In the genomic region with DNA sequence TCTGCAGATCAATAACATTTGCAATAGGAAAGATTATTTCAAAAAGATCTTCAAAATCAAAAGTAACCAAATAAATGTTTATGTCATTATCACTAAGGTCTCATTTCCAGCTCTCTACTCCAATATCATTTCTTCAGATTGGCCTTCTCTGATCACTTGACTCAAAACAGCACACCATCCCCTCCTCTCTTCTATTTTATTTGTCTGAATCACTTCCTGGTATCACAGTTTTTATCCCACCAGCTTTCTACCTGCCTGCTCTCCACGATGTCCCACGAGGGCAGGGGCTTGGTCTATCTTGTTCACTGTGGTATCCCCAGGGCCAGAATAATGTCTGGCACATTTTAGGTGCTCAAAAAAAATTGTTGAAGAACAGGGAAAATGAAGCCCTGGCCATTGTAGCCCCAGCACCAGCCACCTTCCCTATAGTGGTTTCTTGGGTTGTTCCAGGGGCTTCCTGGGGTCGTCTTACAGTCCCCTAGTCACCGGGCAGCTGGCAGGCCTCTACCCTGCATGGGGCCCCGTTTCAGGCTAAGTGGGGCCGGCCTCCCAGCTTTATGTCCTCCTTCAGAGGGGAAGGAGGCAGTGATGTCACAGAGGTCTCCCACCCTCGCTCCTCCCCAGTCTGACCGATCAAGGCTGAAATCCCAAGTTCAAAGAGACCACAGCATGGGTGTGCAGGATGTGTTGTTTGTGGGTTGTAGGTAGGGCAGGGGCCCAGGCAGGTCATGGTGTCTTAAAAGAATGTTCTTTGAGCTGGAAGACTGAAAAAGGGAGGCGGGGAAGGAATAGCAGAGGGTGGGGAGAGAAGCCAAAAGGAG, we compare ENCODE assay signal across 1 cellular context.
TF ChIP-seq lines count a peak whose summit lies in the region.

No MANE protein-coding gene starts in this region.

TF ChIP-seq in GM12878, 131 proteins besides CTCF, POLR2A, EP300 and RAD21:
- TF ChIP-seq RUNX3 (IDR thresholded peaks at IDR 0.05; ENCODE audit: low read length), result peak; percentile 30; the same call in 1 of the 2 replicates
- no peak for TF ChIP-seq FOS (IDR thresholded peaks at IDR 0.05; ENCODE audit: borderline replicate concordance, extremely low read depth, insufficient read length)
